In the genomic region with DNA sequence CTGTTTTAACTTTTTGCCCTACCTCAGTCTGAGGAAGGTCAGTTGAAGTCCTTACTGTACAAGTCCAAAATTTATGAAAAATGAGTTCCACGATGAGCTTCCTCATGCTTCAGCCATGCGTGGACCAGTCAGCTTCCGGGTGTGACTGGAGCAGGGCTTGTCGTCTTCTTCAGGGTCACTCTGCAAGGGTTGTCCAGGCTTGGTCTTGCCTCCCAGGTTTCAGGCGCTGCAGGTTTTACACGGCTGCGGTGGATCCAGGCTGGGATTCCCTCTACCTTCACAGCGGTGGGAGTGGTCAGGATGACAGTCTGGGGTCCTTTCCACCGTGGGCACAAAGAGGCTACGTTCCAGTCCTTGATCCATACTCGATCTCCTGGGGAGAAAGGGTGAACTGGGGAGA, we compare ENCODE assay signal across 1 cellular context. TPM values are rescaled to one million over a fixed set of nuclear protein-coding genes. Genes with fewer than 3 reads are reported as not detected.
"Had no signal": no experiment of that assay in that cellular context is flagged by ENCODE, and none has a peak within 500 bp of the region (broad histone marks: within the 10 kb centered on the region; RNA-seq: fewer than 3 reads in every experiment).

No MANE protein-coding gene starts in this region.

RNA-seq across cellular contexts. Expression of a gene that starts 41.9 kb away (rescaled TPM):
- polyA plus RNA-seq: naive thymus-derived CD8-positive, alpha-beta T cell had no signal
